25 cellular contexts compared by ENCODE assay signal in genomic region chr3:127555108-127555507, GRCh38.
"Had no signal": no experiment of that assay in that cellular context is flagged by ENCODE, and none has a peak within 500 bp of the region (broad histone marks: within the 10 kb centered on the region; RNA-seq: fewer than 3 reads in every experiment).

No MANE protein-coding gene starts in this region.

- H3K9me3 ChIP-seq: colonic mucosa, esophagus muscularis mucosa, gastrocnemius medialis, gastroesophageal sphincter had no signal

- ATAC-seq: effector memory CD8-positive, alpha-beta T cell; esophagus mucosa; foreskin keratinocyte; gastrocnemius medialis; gastroesophageal sphincter; heart left ventricle; heart right ventricle had no signal

- H3K27me3 ChIP-seq: colonic mucosa, dorsolateral prefrontal cortex, esophagus squamous epithelium, gastrocnemius medialis, gastroesophageal sphincter, heart left ventricle, heart right ventricle had no signal

- H3K4me3 ChIP-seq: colonic mucosa, coronary artery, dorsolateral prefrontal cortex, esophagus muscularis mucosa, esophagus squamous epithelium, gastrocnemius medialis, gastroesophageal sphincter, heart left ventricle, heart right ventricle had no signal

- DNase-seq: colonic mucosa; cortex of kidney; dermis blood vessel endothelial cell; effector CD4-positive, alpha-beta T cell; effector CD8-positive, alpha-beta T cell; effector memory CD4-positive, alpha-beta T cell; effector memory CD8-positive, alpha-beta T cell; endodermal cell; erythroblast; esophagus squamous epithelium; foreskin fibroblast; foreskin keratinocyte; foreskin melanocyte; gastrocnemius medialis; glutamatergic neuron; head of caudate nucleus; heart right ventricle had no signal

- H3K27ac ChIP-seq: colonic mucosa, coronary artery, dorsolateral prefrontal cortex, epithelial cell of prostate, esophagus muscularis mucosa, esophagus squamous epithelium, foreskin keratinocyte, gastrocnemius medialis, gastroesophageal sphincter, heart left ventricle, heart right ventricle had no signal

- H3K27ac Mint-ChIP-seq: effector memory CD8-positive, alpha-beta T cell; endodermal cell had no signal

- H3K9me3 Mint-ChIP-seq: endodermal cell had no signal

- H3K4me1 ChIP-seq: colonic mucosa, esophagus muscularis mucosa, esophagus squamous epithelium, foreskin keratinocyte, gastrocnemius medialis had no signal

- H3K36me3 ChIP-seq: colonic mucosa, esophagus squamous epithelium, gastrocnemius medialis, gastroesophageal sphincter, heart left ventricle, heart right ventricle had no signal

- H3K4me1 Mint-ChIP-seq: endodermal cell had no signal

- H3K4me3 Mint-ChIP-seq: dendritic cell treated with granulocyte-macrophage colony-stimulating factor and Interleukin-4, amounts not matched to agents 40 ng/mL and 50 ng/mL, for 4 days; effector memory CD8-positive, alpha-beta T cell; endodermal cell had no signal
